ENCODE assay signal across 8 cellular contexts in the genomic region with DNA sequence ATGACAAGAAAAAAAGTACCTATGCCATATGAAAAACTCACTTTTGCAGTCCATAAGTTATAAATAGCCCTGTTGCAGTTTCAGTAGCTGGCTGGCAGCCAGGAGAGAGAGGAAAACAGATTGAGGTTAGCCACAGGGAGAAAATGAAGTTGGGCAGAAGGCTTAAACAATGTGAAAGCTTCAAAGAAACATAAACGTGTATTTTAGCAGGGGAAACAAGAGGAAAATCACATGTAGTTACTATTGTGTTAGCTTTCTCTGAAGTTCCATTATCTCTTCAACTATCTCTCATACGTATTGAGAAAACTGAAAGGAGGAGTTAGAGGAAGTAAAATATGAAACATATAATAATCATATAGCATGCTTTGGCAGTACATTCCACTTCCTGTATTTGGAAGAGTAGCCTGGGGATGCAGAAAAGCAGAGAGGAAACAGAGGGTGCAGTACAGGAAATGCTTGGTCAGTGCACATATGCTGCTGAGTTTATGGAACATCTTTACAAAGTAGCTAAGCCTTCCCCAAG.
A peak's percentile ranks its signal among the peaks of the same experiment; 100 is the strongest.
DNase-seq lines count a peak whose midpoint lies in the region; ATAC-seq and TF ChIP-seq lines count a peak whose summit lies in the region.

No MANE protein-coding gene starts in this region.

- no peaks in the 10 kb centered on the region for H3K36me3 Mint-ChIP-seq in activated CD4-positive, alpha-beta T cell treated with anti-CD3 and anti-CD28 coated beads, Interleukin-2, amount 10 ng/mL, durations not matched to agents 24 days and 14 days (ENCODE audit: low read depth)
- H3K36me3 Mint-ChIP-seq in nephron progenitor cell (ENCODE audit: low read depth): no peaks in the 10 kb centered on the region

- no peaks in the 10 kb centered on the region for H3K27me3 ChIP-seq in GM06990 (replicated peaks; ENCODE audit: control insufficient read depth, insufficient read depth, low read length)
- no peaks in the 10 kb centered on the region for H3K27me3 ChIP-seq in HL-60 (ENCODE audit: insufficient read depth, poor library complexity, severe bottlenecking)

- peak; percentile 66 for DNase-seq in GM06990 (ENCODE audit: extremely low read depth, insufficient read length)
- DNase-seq in HL-60 (ENCODE audit: low read depth in 1 of 2, low spot score in 1 of 2): peak; percentile 22 to 86
- peak; percentile 62 for DNase-seq in activated CD4-positive, alpha-beta T cell treated with anti-CD3 and anti-CD28 coated beads, Interleukin-2, amount 10 ng/mL, durations not matched to agents 24 days and 14 days
- DNase-seq in fibroblast of villous mesenchyme (ENCODE audit: low read depth): peak; percentile 4
- DNase-seq in stimulated activated CD4-positive, alpha-beta T cell treated with anti-CD3 and anti-CD28 coated beads, Interleukin-2, amount 100 ng/mL, for 48 hours: peak; percentile 13 to 22
- DNase-seq in NCI-H2029 (lab: John Stamatoyannopoulos, UW): no peak
- no peak for DNase-seq in nephron progenitor cell

- intact Hi-C loops in activated CD4-positive, alpha-beta T cell treated with anti-CD3 and anti-CD28 coated beads, Interleukin-2, amount 10 ng/mL, durations not matched to agents 24 days and 14 days (cut with micrococcal nuclease): no loop called here

- H3K4me3 ChIP-seq in GM06990 (replicated peaks; ENCODE audit: low read depth, low read length) (peak overlapping the region; percentile 27; the same call in 1 of the 2 replicates), HL-60 (replicated peaks; ENCODE audit: insufficient read depth, low read length) (peak overlapping the region; percentile 13; the same call in 1 of the 2 replicates), fibroblast of villous mesenchyme (ENCODE audit: low read depth, low read length) (no peak overlapping the region)

- ATAC-seq in GM21390 (IDR thresholded peaks at IDR 0.05; ENCODE audit: unreplicated experiment): peak; percentile 79

- H3K36me3 ChIP-seq in GM06990 (ENCODE audit: control insufficient read depth, insufficient read depth, low read length): no peaks in the 10 kb centered on the region

- peaks cover 8% of the 10 kb centered on the region for H3K4me1 Mint-ChIP-seq in activated CD4-positive, alpha-beta T cell treated with anti-CD3 and anti-CD28 coated beads, Interleukin-2, amount 10 ng/mL, durations not matched to agents 24 days and 14 days
- H3K4me1 Mint-ChIP-seq in nephron progenitor cell: peaks cover 4% of the 10 kb centered on the region

- H3K9me3 Mint-ChIP-seq in activated CD4-positive, alpha-beta T cell treated with anti-CD3 and anti-CD28 coated beads, Interleukin-2, amount 10 ng/mL, durations not matched to agents 24 days and 14 days: no peaks in the 10 kb centered on the region
- H3K9me3 Mint-ChIP-seq in nephron progenitor cell: no peaks in the 10 kb centered on the region

- peak overlapping the region; percentile 82 for H3K27ac Mint-ChIP-seq in activated CD4-positive, alpha-beta T cell treated with anti-CD3 and anti-CD28 coated beads, Interleukin-2, amount 10 ng/mL, durations not matched to agents 24 days and 14 days
- H3K27ac Mint-ChIP-seq in nephron progenitor cell: no peak overlapping the region

- no peaks in the 10 kb centered on the region for H3K27me3 Mint-ChIP-seq in activated CD4-positive, alpha-beta T cell treated with anti-CD3 and anti-CD28 coated beads, Interleukin-2, amount 10 ng/mL, durations not matched to agents 24 days and 14 days
- H3K27me3 Mint-ChIP-seq in nephron progenitor cell (ENCODE audit: low read depth, poor library complexity): no peaks in the 10 kb centered on the region

- no peak for TF ChIP-seq CTCF in GM06990 (IDR thresholded peaks at IDR 0.05; ENCODE audit: insufficient read depth, low read length, poor library complexity, severe bottlenecking)
- TF ChIP-seq CTCF in HL-60 (IDR thresholded peaks at IDR 0.05; ENCODE audit: insufficient read depth, low read length): no peak
- TF ChIP-seq CTCF in fibroblast of villous mesenchyme (IDR thresholded peaks at IDR 0.05; ENCODE audit: insufficient read depth, low read depth, low read length): no peak
- TF ChIP-seq CTCF in nephron progenitor cell (IDR thresholded peaks at IDR 0.05): no peak

- H3K4me3 Mint-ChIP-seq in activated CD4-positive, alpha-beta T cell treated with anti-CD3 and anti-CD28 coated beads, Interleukin-2, amount 10 ng/mL, durations not matched to agents 24 days and 14 days: peak overlapping the region; percentile 33
- H3K4me3 Mint-ChIP-seq in nephron progenitor cell: no peak overlapping the region

- peak overlapping the region; percentile 57 for H3K27ac ChIP-seq in HL-60 (replicated peaks)

Comparison
In these comparisons a context has a peak if more than half of its experiments do, and no peak if none do; other contexts are left out.
1. DNase-seq: peak in GM06990 (single experiment), HL-60 (2 of 2), activated CD4-positive, alpha-beta T cell treated with anti-CD3 and anti-CD28 coated beads, Interleukin-2, amount 10 ng/mL, durations not matched to agents 24 days and 14 days (single experiment), fibroblast of villous mesenchyme (single experiment) and stimulated activated CD4-positive, alpha-beta T cell treated with anti-CD3 and anti-CD28 coated beads, Interleukin-2, amount 100 ng/mL, for 48 hours (2 of 2); none in NCI-H2029 (single experiment) and nephron progenitor cell (single experiment).